In genomic region chr17:54968954-54969400, GRCh38 we compare ENCODE assay signal across 8 cellular contexts.
A peak's percentile ranks its signal among the peaks of the same experiment; 100 is the strongest.
DNase-seq lines count a peak whose midpoint lies in the region; ATAC-seq lines count a peak whose summit lies in the region.

No MANE protein-coding gene starts in this region.

- H3K27ac ChIP-seq in iPS-18a (ENCODE audit: low read length): peak overlapping the region; percentile 30

- no peak overlapping the region for H3K4me3 Mint-ChIP-seq in activated naive CD8-positive, alpha-beta T cell treated with anti-CD3 and anti-CD28 coated beads, Interleukin-2, amount 50 U/mL, for 24 hours

- ATAC-seq in GM19468 (IDR thresholded peaks at IDR 0.05; ENCODE audit: extremely low read depth, unreplicated experiment) (peak; percentile 4), HG03469 (IDR thresholded peaks at IDR 0.05; ENCODE audit: unreplicated experiment) (peak; percentile 4)
- ATAC-seq in activated naive CD8-positive, alpha-beta T cell treated with anti-CD3 and anti-CD28 coated beads, Interleukin-2, amount 50 U/mL, for 24 hours: peak; percentile 17

- H3K4me1 ChIP-seq in ES-I3 (ENCODE audit: insufficient read depth, low read length) (0 out of 2 replicates have a peak, but pooled peaks cover 6% of the 10 kb centered on the region), iPS-18a (ENCODE audit: control insufficient read depth, low read depth, low read length) (peaks cover 10% of the 10 kb centered on the region)

- no peaks in the 10 kb centered on the region for H3K27me3 ChIP-seq in iPS-18a (ENCODE audit: control insufficient read depth, insufficient read depth, low read length)

- peaks cover 27% of the 10 kb centered on the region for H3K4me1 Mint-ChIP-seq in activated naive CD8-positive, alpha-beta T cell treated with anti-CD3 and anti-CD28 coated beads, Interleukin-2, amount 50 U/mL, for 24 hours

- H3K9ac ChIP-seq in ES-I3 (ENCODE audit: low read depth, low read length) (peak overlapping the region; percentile 97), iPS-18a (ENCODE audit: low read length) (peak overlapping the region; percentile 90)

- H3K27me3 Mint-ChIP-seq in activated naive CD8-positive, alpha-beta T cell treated with anti-CD3 and anti-CD28 coated beads, Interleukin-2, amount 50 U/mL, for 24 hours: no peaks in the 10 kb centered on the region

- no peaks in the 10 kb centered on the region for H3K9me3 Mint-ChIP-seq in activated naive CD8-positive, alpha-beta T cell treated with anti-CD3 and anti-CD28 coated beads, Interleukin-2, amount 50 U/mL, for 24 hours

- DNase-seq in activated naive CD8-positive, alpha-beta T cell treated with anti-CD3 and anti-CD28 coated beads, Interleukin-2, amount 50 U/mL, for 24 hours: no peak
- DNase-seq in stimulated activated CD4-positive, alpha-beta T cell treated with anti-CD3 and anti-CD28 coated beads, TNF-alpha, amount 100 ng/mL, for 4 hours (ENCODE audit: low read depth in 3 of 3): peak in 2 of 3 experiments; percentile 3 to 10
- DNase-seq in NCI-H69 (lab: John Stamatoyannopoulos, UW) (no peak), NCI-H1694 (lab: John Stamatoyannopoulos, UW) (no peak)

- H3K36me3 ChIP-seq in ES-I3 (ENCODE audit: insufficient read depth, low read length) (0 out of 2 replicates have a peak, but pooled peaks cover 3% of the 10 kb centered on the region), iPS-18a (ENCODE audit: control insufficient read depth, low read depth, low read length) (peaks cover 14% of the 10 kb centered on the region)

- peak overlapping the region; percentile 80 for H3K4me3 ChIP-seq in iPS-18a (ENCODE audit: low read length)

- no peak overlapping the region for H3K27ac Mint-ChIP-seq in activated naive CD8-positive, alpha-beta T cell treated with anti-CD3 and anti-CD28 coated beads, Interleukin-2, amount 50 U/mL, for 24 hours

- peaks cover 8% of the 10 kb centered on the region for H3K36me3 Mint-ChIP-seq in activated naive CD8-positive, alpha-beta T cell treated with anti-CD3 and anti-CD28 coated beads, Interleukin-2, amount 50 U/mL, for 24 hours (ENCODE audit: low read depth)

- no peaks in the 10 kb centered on the region for H3K9me3 ChIP-seq in ES-I3 (ENCODE audit: control insufficient read depth, insufficient read depth, low read length)
- H3K9me3 ChIP-seq in iPS-18a (ENCODE audit: control insufficient read depth, low read depth, low read length): no peaks in the 10 kb centered on the region

Comparison
In these comparisons a context has a peak if more than half of its experiments do, and no peak if none do; other contexts are left out.
1. DNase-seq: peak in stimulated activated CD4-positive, alpha-beta T cell treated with anti-CD3 and anti-CD28 coated beads, TNF-alpha, amount 100 ng/mL, for 4 hours (2 of 3); none in activated naive CD8-positive, alpha-beta T cell treated with anti-CD3 and anti-CD28 coated beads, Interleukin-2, amount 50 U/mL, for 24 hours (single experiment), NCI-H69 (single experiment) and NCI-H1694 (single experiment).
2. Peak in every context shown above with its lines, with median percentiles within 50 percentile points of each other: ATAC-seq.